In genomic region chr1:77955709-77956108, GRCh38 we compare ENCODE assay signal across 9 cellular contexts.
"Had no signal": no experiment of that assay in that cellular context is flagged by ENCODE, and none has a peak within 500 bp of the region (broad histone marks: within the 10 kb centered on the region; RNA-seq: fewer than 3 reads in every experiment).

No MANE protein-coding gene starts in this region.

- FAIRE-seq: H1, H54, K562 had no signal

- ATAC-seq: GM23338, K562 had no signal

- H3K4me3 ChIP-seq: GM23338, K562 had no signal

- H3K27ac ChIP-seq: HL-60 had no signal

- H3K27ac Mint-ChIP-seq: GM23338 had no signal

- DNase-seq: H9, HCEC 1CT, IMR-90, KG1 had no signal

- H3K9me3 Mint-ChIP-seq: GM23338, H9 had no signal

- H3K4me3 Mint-ChIP-seq: GM23338, H9 had no signal

- H3K4me1 Mint-ChIP-seq: GM23338, H9 had no signal
